In the genomic region with DNA sequence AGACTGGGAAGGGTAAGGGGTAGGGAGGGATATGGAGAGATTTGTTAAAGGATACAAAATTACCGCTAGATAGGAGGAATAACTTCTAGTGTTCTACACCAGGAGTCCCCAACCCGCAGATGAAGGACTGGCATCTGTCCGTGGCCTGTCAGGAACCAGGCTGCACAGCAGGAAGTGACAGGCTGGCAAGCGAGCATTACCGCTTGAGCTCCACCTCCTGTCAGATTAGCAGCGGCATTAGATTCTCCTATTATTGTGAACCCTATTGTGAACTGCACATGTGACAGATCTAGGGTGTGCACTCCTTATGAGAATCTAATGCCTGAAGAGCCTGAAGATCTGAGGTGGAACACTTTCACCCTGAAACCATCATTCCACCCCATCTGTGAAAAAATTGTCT, we compare ENCODE assay signal across 1 cellular context.
TF ChIP-seq lines count a peak whose summit lies in the region.

No MANE protein-coding gene starts in this region.

TF ChIP-seq in A549, 52 proteins besides CTCF, POLR2A, EP300 and RAD21 (continued from another document):
- TF ChIP-seq ELK1 (IDR thresholded peaks at IDR 0.05; ENCODE audit: low read depth, low read length) (no peak), POLR2AphosphoS2 (conservative IDR thresholded peaks at IDR 0.05; ENCODE audit: low read length) (no peak), MYC (IDR thresholded peaks at IDR 0.05; ENCODE audit: borderline replicate concordance, low read length) (no peak), USF2 (IDR thresholded peaks at IDR 0.05) (no peak), FOXS1 (CRISPR knock-in tag; IDR thresholded peaks at IDR 0.05) (no peak), KDM1A (IDR thresholded peaks at IDR 0.05; ENCODE audit: low read depth) (no peak), RFX5 (IDR thresholded peaks at IDR 0.05) (no peak), PHF8 (IDR thresholded peaks at IDR 0.05; ENCODE audit: borderline replicate concordance, low read depth) (no peak), EHMT2 (IDR thresholded peaks at IDR 0.05; ENCODE audit: low read depth) (no peak), FOSL2 (IDR thresholded peaks at IDR 0.05) (no peak), FOSL2 (CRISPR knock-in tag; IDR thresholded peaks at IDR 0.05) (no peak), CEBPB (IDR thresholded peaks at IDR 0.05) (no peak), CHD2 (IDR thresholded peaks at IDR 0.05; ENCODE audit: low read length, partially characterized antibody) (no peak), SREBF2 (IDR thresholded peaks at IDR 0.05) (no peak), ZFP36 (IDR thresholded peaks at IDR 0.05; ENCODE audit: borderline replicate concordance, partially characterized antibody) (no peak), ESRRA (IDR thresholded peaks at IDR 0.05; ENCODE audit: borderline replicate concordance, low read length) (no peak), ZC3H11A (IDR thresholded peaks at IDR 0.05) (no peak), FOSB (CRISPR knock-in tag; IDR thresholded peaks at IDR 0.05) (no peak)
